8 cellular contexts compared by ENCODE assay signal in genomic region chr12:82687020-82687951, GRCh38. TPM values are rescaled to one million over a fixed set of nuclear protein-coding genes. Genes with fewer than 3 reads are reported as not detected.
DNase-seq lines count a peak whose midpoint lies in the region; ATAC-seq and TF ChIP-seq lines count a peak whose summit lies in the region.

No MANE protein-coding gene starts in this region.

- H3K27me3 ChIP-seq in BE2C (no peaks in the 10 kb centered on the region), esophagus squamous epithelium (no peaks in the 10 kb centered on the region)

- H3K4me3 Mint-ChIP-seq in activated T-cell treated with anti-CD3 and anti-CD28 coated beads, Interleukin-2, amount 50 U/mL, for 24 hours = peak overlapping the region; percentile 86
- H3K4me3 Mint-ChIP-seq in natural killer cell treated with Interleukin-12 subunit alpha and Interleukin-12 subunit beta and Interleukin-15 and Interleukin-18, amount 100 ng/mL, for 72 hours = peak overlapping the region; percentile 99
- peak overlapping the region; percentile 93 for H3K4me3 Mint-ChIP-seq in stimulated activated naive CD8-positive, alpha-beta T cell treated with anti-CD3 and anti-CD28 coated beads, Interleukin-15, Interleukin-2, amounts not matched to agents 100 ng/mL and 50 ng/mL, for 24 hours

- peak overlapping the region; percentile 94 to 97 (median 96) for H3K27ac ChIP-seq in esophagus squamous epithelium

- H3K36me3 Mint-ChIP-seq in activated T-cell treated with anti-CD3 and anti-CD28 coated beads, Interleukin-2, amount 50 U/mL, for 24 hours (ENCODE audit: low read depth) = peaks cover 11% of the 10 kb centered on the region
- H3K36me3 Mint-ChIP-seq in natural killer cell treated with Interleukin-12 subunit alpha and Interleukin-12 subunit beta and Interleukin-15 and Interleukin-18, amount 100 ng/mL, for 72 hours = no peaks in the 10 kb centered on the region
- H3K36me3 Mint-ChIP-seq in stimulated activated naive CD8-positive, alpha-beta T cell treated with anti-CD3 and anti-CD28 coated beads, Interleukin-15, Interleukin-2, amounts not matched to agents 100 ng/mL and 50 ng/mL, for 24 hours (ENCODE audit: low read depth) = no peaks in the 10 kb centered on the region

- ATAC-seq in GM19328 (IDR thresholded peaks at IDR 0.05; ENCODE audit: unreplicated experiment) (peak; percentile 37), HG03442 (IDR thresholded peaks at IDR 0.05; ENCODE audit: unreplicated experiment) (peak; percentile 33)
- peak; percentile 68 to 74 for ATAC-seq in natural killer cell treated with Interleukin-12 subunit alpha and Interleukin-12 subunit beta and Interleukin-15 and Interleukin-18, amount 100 ng/mL, for 72 hours

- no peak for TF ChIP-seq CTCF in BE2C (IDR thresholded peaks at IDR 0.05; ENCODE audit: low read depth, low read length)
- TF ChIP-seq CTCF in esophagus squamous epithelium (IDR thresholded peaks at IDR 0.05) = no peak

- DNase-seq in BE2C (peak; percentile 58), NOMO-1 treated with DMSO at 0.1 percent for 48 hours (lab: John Stamatoyannopoulos, UW; ENCODE audit: unreplicated experiment) (peak; percentile 69), esophagus squamous epithelium (lab: John Stamatoyannopoulos, UW) (no peak)
- DNase-seq in activated T-cell treated with anti-CD3 and anti-CD28 coated beads, Interleukin-2, amount 50 U/mL, for 24 hours = peak; percentile 71
- no peak for DNase-seq in natural killer cell treated with Interleukin-12 subunit alpha and Interleukin-12 subunit beta and Interleukin-15 and Interleukin-18, amount 100 ng/mL, for 72 hours (ENCODE audit: low spot score)

- intact Hi-C loops in esophagus squamous epithelium (cut with DNase I) = loop anchor here (5.0 kb wide), 1 partner anchor 1815 kb away; no protein-coding TSS in a partner anchor

- no peaks in the 10 kb centered on the region for H3K9me3 Mint-ChIP-seq in activated T-cell treated with anti-CD3 and anti-CD28 coated beads, Interleukin-2, amount 50 U/mL, for 24 hours
- H3K9me3 Mint-ChIP-seq in natural killer cell treated with Interleukin-12 subunit alpha and Interleukin-12 subunit beta and Interleukin-15 and Interleukin-18, amount 100 ng/mL, for 72 hours = no peaks in the 10 kb centered on the region
- no peaks in the 10 kb centered on the region for H3K9me3 Mint-ChIP-seq in stimulated activated naive CD8-positive, alpha-beta T cell treated with anti-CD3 and anti-CD28 coated beads, Interleukin-15, Interleukin-2, amounts not matched to agents 100 ng/mL and 50 ng/mL, for 24 hours

- H3K4me1 Mint-ChIP-seq in activated T-cell treated with anti-CD3 and anti-CD28 coated beads, Interleukin-2, amount 50 U/mL, for 24 hours (ENCODE audit: low read depth) = peaks cover 18% of the 10 kb centered on the region
- H3K4me1 Mint-ChIP-seq in natural killer cell treated with Interleukin-12 subunit alpha and Interleukin-12 subunit beta and Interleukin-15 and Interleukin-18, amount 100 ng/mL, for 72 hours (ENCODE audit: low read depth in 2 of 2) = peaks cover 21 to 22% of the 10 kb centered on the region in 2 donors
- peaks cover 15% of the 10 kb centered on the region for H3K4me1 Mint-ChIP-seq in stimulated activated naive CD8-positive, alpha-beta T cell treated with anti-CD3 and anti-CD28 coated beads, Interleukin-15, Interleukin-2, amounts not matched to agents 100 ng/mL and 50 ng/mL, for 24 hours (ENCODE audit: low read depth)

- no peaks in the 10 kb centered on the region for H3K4me1 ChIP-seq in BE2C
- peaks cover 0 to 48% (median 9%) of the 10 kb centered on the region in 3 donors for H3K4me1 ChIP-seq in esophagus squamous epithelium

- H3K4me3 ChIP-seq in BE2C (ENCODE audit: low read depth, low read length) (peak overlapping the region; percentile 92), esophagus squamous epithelium (peak overlapping the region; percentile 77 to 92 (median 84))

- H3K27ac Mint-ChIP-seq in activated T-cell treated with anti-CD3 and anti-CD28 coated beads, Interleukin-2, amount 50 U/mL, for 24 hours = peak overlapping the region; percentile 83
- peak overlapping the region; percentile 86 to 92 for H3K27ac Mint-ChIP-seq in natural killer cell treated with Interleukin-12 subunit alpha and Interleukin-12 subunit beta and Interleukin-15 and Interleukin-18, amount 100 ng/mL, for 72 hours
- H3K27ac Mint-ChIP-seq in stimulated activated naive CD8-positive, alpha-beta T cell treated with anti-CD3 and anti-CD28 coated beads, Interleukin-15, Interleukin-2, amounts not matched to agents 100 ng/mL and 50 ng/mL, for 24 hours = peak overlapping the region; percentile 49

- 1% methylated on average over 29 to 32 of the region's 74 CpGs for WGBS in esophagus squamous epithelium, 2 donors

- TF ChIP-seq POLR2A in esophagus squamous epithelium (IDR thresholded peaks at IDR 0.05) = peak in 2 of 4 donors; percentile 39 to 40

- H3K36me3 ChIP-seq in BE2C = no peaks in the 10 kb centered on the region
- peaks cover 0 to 4% (median 0%) of the 10 kb centered on the region in 3 donors for H3K36me3 ChIP-seq in esophagus squamous epithelium

- H3K9me3 ChIP-seq in BE2C = no peaks in the 10 kb centered on the region
- no peaks in the 10 kb centered on the region for H3K9me3 ChIP-seq in esophagus squamous epithelium

- peaks cover 9% of the 10 kb centered on the region for H3K27me3 Mint-ChIP-seq in activated T-cell treated with anti-CD3 and anti-CD28 coated beads, Interleukin-2, amount 50 U/mL, for 24 hours
- peaks cover 0 to 13% of the 10 kb centered on the region in 2 donors for H3K27me3 Mint-ChIP-seq in natural killer cell treated with Interleukin-12 subunit alpha and Interleukin-12 subunit beta and Interleukin-15 and Interleukin-18, amount 100 ng/mL, for 72 hours
- H3K27me3 Mint-ChIP-seq in stimulated activated naive CD8-positive, alpha-beta T cell treated with anti-CD3 and anti-CD28 coated beads, Interleukin-15, Interleukin-2, amounts not matched to agents 100 ng/mL and 50 ng/mL, for 24 hours = peaks cover 13% of the 10 kb centered on the region

RNA-seq across cellular contexts. Expression of gene TMTC2, which starts 0.6 kb away (rescaled TPM):
- 5.9 TPM for polyA plus RNA-seq in BE2C (2012; ENCODE audit: insufficient read depth, insufficient read length, low read depth)
- 10 to 100 TPM; 18.3 to 27.0 (median 21.8) TPM for total RNA-seq in esophagus squamous epithelium
- total RNA-seq in natural killer cell treated with Interleukin-12 subunit alpha and Interleukin-12 subunit beta and Interleukin-15 and Interleukin-18, amount 100 ng/mL, for 72 hours = 1 to 10 TPM; 1.6 to 2.5 TPM

Comparison
In these comparisons a context has a peak if more than half of its experiments do, and no peak if none do; other contexts are left out.
1. DNase-seq: peak in BE2C (single experiment), NOMO-1 treated with DMSO at 0.1 percent for 48 hours (single experiment) and activated T-cell treated with anti-CD3 and anti-CD28 coated beads, Interleukin-2, amount 50 U/mL, for 24 hours (single experiment); none in esophagus squamous epithelium (single experiment) and natural killer cell treated with Interleukin-12 subunit alpha and Interleukin-12 subunit beta and Interleukin-15 and Interleukin-18, amount 100 ng/mL, for 72 hours (single experiment).
2. RNA of gene TMTC2, which starts 0.6 kb away (total RNA-seq): 18.3 to 27.0 TPM in esophagus squamous epithelium; 1.6 to 2.5 TPM in natural killer cell treated with Interleukin-12 subunit alpha and Interleukin-12 subunit beta and Interleukin-15 and Interleukin-18, amount 100 ng/mL, for 72 hours; every median in the first group is over 4 times any median in the second.
3. Peak in every context shown above with its lines, with median percentiles within 50 percentile points of each other: ATAC-seq, H3K27ac Mint-ChIP-seq and H3K4me3 Mint-ChIP-seq.